In the genomic region with DNA sequence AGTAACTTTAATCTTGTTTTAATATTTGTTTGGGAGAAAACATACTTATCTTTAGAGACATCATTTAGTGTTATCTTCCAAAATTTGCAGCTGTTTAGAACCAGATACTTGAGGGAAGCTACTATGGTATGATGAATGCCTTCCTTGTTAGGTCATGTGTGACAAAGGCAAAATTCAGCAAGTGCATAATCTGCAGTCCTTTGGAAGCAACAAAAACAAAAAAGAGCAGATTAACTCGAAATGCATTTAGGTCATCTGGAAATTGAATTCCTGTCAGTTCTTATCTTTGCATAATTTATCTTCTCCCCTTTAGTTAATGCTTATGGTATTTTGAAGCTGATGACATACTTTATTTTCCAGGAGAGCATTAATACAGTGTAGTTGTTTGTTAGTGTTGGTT, we compare ENCODE assay signal across 10 cellular contexts.
DNase-seq lines count a peak whose midpoint lies in the region; ATAC-seq and TF ChIP-seq lines count a peak whose summit lies in the region.
"Had no signal": no experiment of that assay in that cellular context is flagged by ENCODE, and none has a peak within 500 bp of the region (broad histone marks: within the 10 kb centered on the region; RNA-seq: fewer than 3 reads in every experiment).

No MANE protein-coding gene starts in this region.

- no peak for TF ChIP-seq CTCF in Loucy (conservative IDR thresholded peaks at IDR 0.05; ENCODE audit: low read length)
- TF ChIP-seq CTCF in nephron (IDR thresholded peaks at IDR 0.05; ENCODE audit: unreplicated experiment in 3 of 3), result no peak
- TF ChIP-seq CTCF in GM10266 (IDR thresholded peaks at IDR 0.05; ENCODE audit: control insufficient read depth, insufficient read depth, low read depth, missing control alignments), result no peak

- peak overlapping the region; percentile 85 for H3K4me3 ChIP-seq in Loucy (ENCODE audit: low read length, poor library complexity, severe bottlenecking)
- peak overlapping the region; percentile 20 for H3K4me3 ChIP-seq in endocrine pancreas (ENCODE audit: control insufficient read depth, insufficient read depth, low read length)
- H3K4me3 ChIP-seq: tibial nerve had no signal

- peaks cover 75% of the 10 kb centered on the region for H3K4me1 ChIP-seq in Loucy (ENCODE audit: insufficient read depth, low read length, poor library complexity, severe bottlenecking)
- H3K4me1 ChIP-seq in endocrine pancreas (ENCODE audit: control insufficient read depth, insufficient read depth, low read length), result peaks cover 13% of the 10 kb centered on the region

- H3K79me2 ChIP-seq in Loucy (ENCODE audit: insufficient read depth, low read length), result peaks cover 73% of the 10 kb centered on the region

- no peak for ATAC-seq in GM18909 (IDR thresholded peaks at IDR 0.05; ENCODE audit: poor library complexity, unreplicated experiment)

- peaks cover 42% of the 10 kb centered on the region for H4K20me1 ChIP-seq in Loucy (ENCODE audit: insufficient read depth, low read length, poor library complexity, severe bottlenecking)

- H3F3A ChIP-seq in Loucy (ENCODE audit: low read depth), result peaks cover 14% of the 10 kb centered on the region

- no peaks in the 10 kb centered on the region for H3K9me3 ChIP-seq in Loucy (ENCODE audit: insufficient read depth, low read depth, low read length)
- H3K9me3 ChIP-seq in endocrine pancreas (ENCODE audit: control insufficient read depth, low read length), result no peaks in the 10 kb centered on the region
- H3K9me3 ChIP-seq: tibial nerve had no signal

- H3K9me2 ChIP-seq in Loucy (replicated peaks; ENCODE audit: low read depth, low read length), result no peaks in the 10 kb centered on the region

- H3K27ac Mint-ChIP-seq in nephron, result peak overlapping the region in 2 of 3 experiments; percentile 25 to 74
- H3K27ac Mint-ChIP-seq: IgD-negative memory B cell had no signal

- H3K36me3 Mint-ChIP-seq in nephron (ENCODE audit: low read depth), result peaks cover 11% of the 10 kb centered on the region

- no peaks in the 10 kb centered on the region for H3K9me3 Mint-ChIP-seq in nephron
- H3K9me3 Mint-ChIP-seq: IgD-negative memory B cell had no signal

- H3K9ac ChIP-seq in Loucy (ENCODE audit: low read depth, low read length, poor library complexity, severe bottlenecking) (peak overlapping the region; percentile 47), endocrine pancreas (ENCODE audit: control insufficient read depth, insufficient read depth, low read length) (no peak overlapping the region)

- H3K4me3 Mint-ChIP-seq in nephron, result peak overlapping the region in 2 of 3 experiments; percentile 53 to 71

- H3K27me3 ChIP-seq in Loucy (ENCODE audit: insufficient read depth, low read length, poor library complexity, severe bottlenecking) (no peaks in the 10 kb centered on the region), endocrine pancreas (ENCODE audit: control insufficient read depth, insufficient read depth, low read length) (no peaks in the 10 kb centered on the region)
- H3K27me3 ChIP-seq: tibial nerve had no signal

- H3K4me1 Mint-ChIP-seq in nephron, result peaks cover 51% of the 10 kb centered on the region

- DNase-seq in EL, result peak; percentile 81
- DNase-seq in GM10266 (ENCODE audit: extremely low spot score), result no peak
- DNase-seq in activated CD4-positive, alpha-beta T cell treated with anti-CD3 and anti-CD28 coated beads for 1 hour, result no peak
- DNase-seq: NCI-H510A had no signal

- H3K4me2 ChIP-seq in Loucy (ENCODE audit: low read depth, low read length, poor library complexity, severe bottlenecking), result peak overlapping the region; percentile 85

- no peaks in the 10 kb centered on the region for H3K36me3 ChIP-seq in Loucy (ENCODE audit: insufficient read depth, low read length)
- no peaks in the 10 kb centered on the region for H3K36me3 ChIP-seq in endocrine pancreas (ENCODE audit: control insufficient read depth, insufficient read depth, low read length)
- H3K36me3 ChIP-seq: tibial nerve had no signal

- H3K27me3 Mint-ChIP-seq in nephron (ENCODE audit: low read depth), result no peaks in the 10 kb centered on the region
- H3K27me3 Mint-ChIP-seq: IgD-negative memory B cell had no signal

- H2AFZ ChIP-seq in Loucy (ENCODE audit: low read length), result no peak overlapping the region
